1 cellular context compared by ENCODE assay signal in the genomic region with DNA sequence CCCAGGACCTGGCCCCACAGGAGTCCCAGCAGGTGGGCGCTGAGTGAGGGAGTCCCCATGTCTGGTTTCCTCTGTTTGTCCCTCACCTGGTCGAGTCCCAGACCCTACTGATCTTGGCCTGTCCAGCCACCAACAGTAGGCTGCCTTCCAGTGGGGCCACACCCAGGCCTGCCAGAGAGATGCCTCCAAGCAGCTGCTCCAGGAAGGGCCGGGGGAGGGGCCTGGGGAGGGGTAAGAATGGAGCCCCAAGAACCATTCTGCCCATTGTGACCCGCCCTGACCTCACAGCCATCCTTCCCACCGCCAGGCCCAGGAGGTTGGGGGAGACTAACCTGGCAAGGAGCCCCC.
TF ChIP-seq lines count a peak whose summit lies in the region.

No MANE protein-coding gene starts in this region.

TF ChIP-seq in neural cell, 6 proteins besides CTCF, POLR2A, EP300 and RAD21 (continued from another document):
- TF ChIP-seq, protein P1, sequence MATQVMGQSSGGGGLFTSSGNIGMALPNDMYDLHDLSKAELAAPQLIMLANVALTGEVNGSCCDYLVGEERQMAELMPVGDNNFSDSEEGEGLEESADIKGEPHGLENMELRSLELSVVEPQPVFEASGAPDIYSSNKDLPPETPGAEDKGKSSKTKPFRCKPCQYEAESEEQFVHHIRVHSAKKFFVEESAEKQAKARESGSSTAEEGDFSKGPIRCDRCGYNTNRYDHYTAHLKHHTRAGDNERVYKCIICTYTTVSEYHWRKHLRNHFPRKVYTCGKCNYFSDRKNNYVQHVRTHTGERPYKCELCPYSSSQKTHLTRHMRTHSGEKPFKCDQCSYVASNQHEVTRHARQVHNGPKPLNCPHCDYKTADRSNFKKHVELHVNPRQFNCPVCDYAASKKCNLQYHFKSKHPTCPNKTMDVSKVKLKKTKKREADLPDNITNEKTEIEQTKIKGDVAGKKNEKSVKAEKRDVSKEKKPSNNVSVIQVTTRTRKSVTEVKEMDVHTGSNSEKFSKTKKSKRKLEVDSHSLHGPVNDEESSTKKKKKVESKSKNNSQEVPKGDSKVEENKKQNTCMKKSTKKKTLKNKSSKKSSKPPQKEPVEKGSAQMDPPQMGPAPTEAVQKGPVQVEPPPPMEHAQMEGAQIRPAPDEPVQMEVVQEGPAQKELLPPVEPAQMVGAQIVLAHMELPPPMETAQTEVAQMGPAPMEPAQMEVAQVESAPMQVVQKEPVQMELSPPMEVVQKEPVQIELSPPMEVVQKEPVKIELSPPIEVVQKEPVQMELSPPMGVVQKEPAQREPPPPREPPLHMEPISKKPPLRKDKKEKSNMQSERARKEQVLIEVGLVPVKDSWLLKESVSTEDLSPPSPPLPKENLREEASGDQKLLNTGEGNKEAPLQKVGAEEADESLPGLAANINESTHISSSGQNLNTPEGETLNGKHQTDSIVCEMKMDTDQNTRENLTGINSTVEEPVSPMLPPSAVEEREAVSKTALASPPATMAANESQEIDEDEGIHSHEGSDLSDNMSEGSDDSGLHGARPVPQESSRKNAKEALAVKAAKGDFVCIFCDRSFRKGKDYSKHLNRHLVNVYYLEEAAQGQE (IDR thresholded peaks at IDR 0.05; ENCODE audit: borderline replicate concordance) = no peak
- TF ChIP-seq TAF1 (IDR thresholded peaks at IDR 0.05; ENCODE audit: low read depth) (no peak), EZH2 (IDR thresholded peaks at IDR 0.05; ENCODE audit: borderline replicate concordance, insufficient read depth, low read length, poor library complexity, severe bottlenecking) (no peak), SMC3 (conservative IDR thresholded peaks at IDR 0.05; ENCODE audit: poor library complexity) (no peak)
